8 cellular contexts compared by ENCODE assay signal in genomic region chr19:11587302-11587972, GRCh38. TPM values are rescaled to one million over a fixed set of nuclear protein-coding genes. Genes with fewer than 3 reads are reported as not detected.
DNase-seq lines count a peak whose midpoint lies in the region; ATAC-seq and TF ChIP-seq lines count a peak whose summit lies in the region.

No MANE protein-coding gene starts in this region.

- H3K27me3 ChIP-seq in MG63 (no peaks in the 10 kb centered on the region), ovary (no peaks in the 10 kb centered on the region), testis (no peaks in the 10 kb centered on the region)

- no peak for TF ChIP-seq EP300 in ovary (IDR thresholded peaks at IDR 0.05)

- peak; percentile 76 to 89 (median 83) for TF ChIP-seq CTCF in ovary (IDR thresholded peaks at IDR 0.05)
- TF ChIP-seq CTCF in testis (IDR thresholded peaks at IDR 0.05), result peak; percentile 58 to 87 (median 86)

- no peak overlapping the region for H3K4me3 ChIP-seq in MG63
- no peak overlapping the region for H3K4me3 ChIP-seq in ovary
- no peak overlapping the region for H3K4me3 ChIP-seq in testis

- ATAC-seq in GM21367 (IDR thresholded peaks at IDR 0.05; ENCODE audit: unreplicated experiment), result no peak

- H3K9me3 ChIP-seq in MG63 (no peaks in the 10 kb centered on the region), ovary (no peaks in the 10 kb centered on the region), testis (no peaks in the 10 kb centered on the region)

- TF ChIP-seq POLR2A in ovary (IDR thresholded peaks at IDR 0.05), result no peak
- no peak for TF ChIP-seq POLR2A in testis (IDR thresholded peaks at IDR 0.05)

- H3K27ac ChIP-seq in ovary, result no peak overlapping the region
- no peak overlapping the region for H3K27ac ChIP-seq in testis

- WGBS in ovary, 3 donors, result 0 to 3% (median 1%) methylated on average over 7 of the region's 7 CpGs
- WGBS in testis, 2 donors, result 5 to 9% methylated on average over 7 of the region's 7 CpGs

- intact Hi-C loops in ovary (cut with DNase I), result loop anchor here in 3 of 4 donors (5.0 to 10.0 kb wide), 3 partner anchors 90 to 293 kb away; partner anchors contain the start of gene TSPAN16 (in 1 of the 3)
- intact Hi-C loops in testis (cut with DNase I; ENCODE audit: low total_unique reads), result no loop called here

- no peaks in the 10 kb centered on the region for H3K36me3 ChIP-seq in MG63
- no peaks in the 10 kb centered on the region for H3K36me3 ChIP-seq in ovary
- no peaks in the 10 kb centered on the region for H3K36me3 ChIP-seq in testis (ENCODE audit: low read depth, missing control alignments)

- DNase-seq in EL, result peak; percentile 73
- peak; percentile 75 for DNase-seq in MG63
- DNase-seq in SHP77 (lab: John Stamatoyannopoulos, UW), result peak; percentile 59 to 60
- peak; percentile 60 for DNase-seq in activated T-helper 9 cell treated with anti-CD3 and anti-CD28 coated beads, Interleukin-2, amount 50 U/mL, for 16 hours (ENCODE audit: low read depth)
- DNase-seq in foreskin melanocyte, result peak; percentile 54
- DNase-seq in ovary, result peak; percentile 69 to 87 (median 82)
- DNase-seq in testis, result peak; percentile 87

- H3K4me1 ChIP-seq in ovary (ENCODE audit: insufficient read depth) (no peaks in the 10 kb centered on the region), testis (peaks cover 3% of the 10 kb centered on the region)

RNA-seq across cellular contexts. Expression of gene ZNF627, which starts 9.8 kb away (rescaled TPM):
- total RNA-seq in MG63 (2014; rRNA removed; shearing (Covaris generic); ENCODE audit: low replicate concordance), result 32.4 and 33.2 TPM in 2 replicates
- total RNA-seq in ovary (10 to 100 TPM; 16.3 to 31.5 (median 17.9) TPM), testis (10 to 100 TPM; 15.5 to 17.2 TPM)
- polyA plus RNA-seq in ovary (10 to 100 TPM; 14.4 to 16.1 TPM), testis (ENCODE audit: insufficient read depth, low read depth, low replicate concordance) (16.7 TPM)

RNA-seq across cellular contexts. Expression of gene ACP5, which starts 10.0 kb away (rescaled TPM):
- total RNA-seq in MG63 (2014; rRNA removed; shearing (Covaris generic); ENCODE audit: low replicate concordance), result not detected in 2 replicates
- total RNA-seq in ovary (10 to 100 TPM in 6 of 7 donors, 1 to 10 TPM in 1; 7.9 to 54.4 (median 17.1) TPM), testis (1 to 10 TPM; 4.2 to 6.8 TPM)
- polyA plus RNA-seq in ovary (10 to 100 TPM; 30.5 to 66.9 TPM), testis (ENCODE audit: insufficient read depth, low read depth, low replicate concordance) (20.5 TPM)

RNA-seq across cellular contexts. Expression of gene ELOF1, which starts 28.4 kb away (rescaled TPM):
- total RNA-seq in MG63 (2014; rRNA removed; shearing (Covaris generic); ENCODE audit: low replicate concordance), result 51.6 and 111 TPM in 2 replicates
- total RNA-seq in ovary, result 10 to 100 TPM; 30.4 to 57.4 (median 49.5) TPM
- polyA plus RNA-seq in ovary, result 10 to 100 TPM; 39.4 to 49.1 TPM
- 100 to 1,000 TPM; 131 to 184 TPM for total RNA-seq in testis
- 262 TPM for polyA plus RNA-seq in testis (ENCODE audit: insufficient read depth, low read depth, low replicate concordance)

RNA-seq across cellular contexts. Expression of gene CNN1, which starts 48.8 kb away (rescaled TPM):
- total RNA-seq in MG63 (2014; rRNA removed; shearing (Covaris generic); ENCODE audit: low replicate concordance), result 0.46 TPM in 1 of 2 replicates, not detected in the other
- total RNA-seq in ovary (100 to 1,000 TPM in 1 of 7 donors, 10 to 100 TPM in 6; 13.9 to 485 (median 59.2) TPM), testis (100 to 1,000 TPM; 130 to 151 TPM)
- polyA plus RNA-seq in ovary (100 to 1,000 TPM in 1 of 2 donors, 10 to 100 TPM in 1; 76.5 to 725 TPM), testis (ENCODE audit: insufficient read depth, low read depth, low replicate concordance) (218 TPM)

RNA-seq across cellular contexts. Expression of gene ECSIT, which starts 58.5 kb away (rescaled TPM):
- 139 and 196 TPM in 2 replicates for total RNA-seq in MG63 (2014; rRNA removed; shearing (Covaris generic); ENCODE audit: low replicate concordance)
- 10 to 100 TPM; 57.0 to 84.8 (median 58.2) TPM for total RNA-seq in ovary
- 10 to 100 TPM; 16.3 to 73.1 TPM for polyA plus RNA-seq in ovary
- total RNA-seq in testis, result 10 to 100 TPM; 45.4 to 58.7 TPM
- polyA plus RNA-seq in testis (ENCODE audit: insufficient read depth, low read depth, low replicate concordance), result 28.9 TPM
